ENCODE assay signal across 18 cellular contexts in genomic region chr12:68934392-68934791, GRCh38. TPM values are rescaled to one million over a fixed set of nuclear protein-coding genes. Genes with fewer than 3 reads are reported as not detected.
"Had no signal": no experiment of that assay in that cellular context is flagged by ENCODE, and none has a peak within 500 bp of the region (broad histone marks: within the 10 kb centered on the region; RNA-seq: fewer than 3 reads in every experiment).

No MANE protein-coding gene starts in this region.

- H3K4me1 ChIP-seq: parathyroid adenoma had no signal

- H3K36me3 Mint-ChIP-seq: naive thymus-derived CD8-positive, alpha-beta T cell had no signal

- H3K27ac Mint-ChIP-seq: activated CD4-positive, alpha-beta T cell treated with anti-CD3 and anti-CD28 coated beads, Interleukin-2, amount 10 ng/mL, durations not matched to agents 7 days and 5 days; activated CD8-positive, alpha-beta memory T cell treated with anti-CD3 and anti-CD28 coated beads, Interleukin-2, amount 10 ng/mL, durations not matched to agents 7 days and 5 days; activated CD8-positive, alpha-beta T cell treated with anti-CD3 and anti-CD28 coated beads for 36 hours; activated naive CD4-positive, alpha-beta T cell treated with anti-CD3 and anti-CD28 coated beads, Interleukin-2, amount 50 U/mL, for 72 hours; stimulated activated naive CD8-positive, alpha-beta T cell treated with anti-CD3 and anti-CD28 coated beads, Interleukin-15, amount 100 ng/mL, for 72 hours had no signal

- H3K36me3 ChIP-seq: left ventricle myocardium inferior, tibial artery had no signal

- H3K9me3 ChIP-seq: left ventricle myocardium inferior, right lobe of liver, tibial artery had no signal

- DNase-seq: activated CD4-positive, alpha-beta T cell treated with anti-CD3 and anti-CD28 coated beads, Interleukin-2, amount 10 ng/mL, durations not matched to agents 7 days and 5 days; activated CD4-positive, CD25-positive, alpha-beta regulatory T cell; activated CD8-positive, alpha-beta memory T cell treated with anti-CD3 and anti-CD28 coated beads, Interleukin-2, amount 10 ng/mL, durations not matched to agents 7 days and 5 days; activated CD8-positive, alpha-beta T cell treated with anti-CD3 and anti-CD28 coated beads for 36 hours; central memory CD4-positive, alpha-beta T cell; effector memory CD4-positive, alpha-beta T cell; foreskin melanocyte; left ventricle myocardium inferior; naive thymus-derived CD8-positive, alpha-beta T cell; right lobe of liver; stimulated activated CD4-positive, alpha-beta T cell treated with anti-CD3 and anti-CD28 coated beads, Interleukin-1b, Interleukin-23, amount 100 ng/mL, for 48 hours; stimulated activated naive CD8-positive, alpha-beta T cell treated with anti-CD3 and anti-CD28 coated beads, Interleukin-15, amount 100 ng/mL, for 72 hours; tibial artery had no signal

- H3K27ac ChIP-seq: hepatocyte, left ventricle myocardium inferior, parathyroid adenoma, right lobe of liver, tibial artery had no signal

- H3K9me3 Mint-ChIP-seq: activated naive CD4-positive, alpha-beta T cell treated with anti-CD3 and anti-CD28 coated beads, Interleukin-2, amount 50 U/mL, for 72 hours; naive thymus-derived CD8-positive, alpha-beta T cell; stimulated activated naive CD8-positive, alpha-beta T cell treated with anti-CD3 and anti-CD28 coated beads, Interleukin-15, amount 100 ng/mL, for 72 hours had no signal

- H3K4me3 ChIP-seq: hepatocyte had no signal

- ATAC-seq: activated CD8-positive, alpha-beta memory T cell treated with anti-CD3 and anti-CD28 coated beads, Interleukin-2, amount 10 ng/mL, durations not matched to agents 7 days and 5 days; activated CD8-positive, alpha-beta T cell treated with anti-CD3 and anti-CD28 coated beads for 36 hours; activated naive CD4-positive, alpha-beta T cell treated with anti-CD3 and anti-CD28 coated beads, Interleukin-2, amount 50 U/mL, for 72 hours; esophagus mucosa; naive thymus-derived CD8-positive, alpha-beta T cell; right lobe of liver; stimulated activated naive CD8-positive, alpha-beta T cell treated with anti-CD3 and anti-CD28 coated beads, Interleukin-15, amount 100 ng/mL, for 72 hours had no signal

RNA-seq across cellular contexts. Expression of gene CPM, which starts 1.4 kb away (rescaled TPM):
- total RNA-seq: endothelial cell of umbilical vein had no signal
- polyA plus RNA-seq: endothelial cell of umbilical vein had no signal
